ENCODE assay signal across 15 cellular contexts in genomic region chr13:46663644-46664043, GRCh38.
DNase-seq lines count a peak whose midpoint lies in the region; ATAC-seq and TF ChIP-seq lines count a peak whose summit lies in the region.
"Had no signal": no experiment of that assay in that cellular context is flagged by ENCODE, and none has a peak within 500 bp of the region (broad histone marks: within the 10 kb centered on the region; RNA-seq: fewer than 3 reads in every experiment).

No MANE protein-coding gene starts in this region.

- CTCF ChIA-PET in mammary epithelial cell (lab: Charles Lee; ENCODE audit: low non-redundant PET) = interaction anchor here (0.6 kb wide), 1 partner anchor 112 kb away, joined by 16 read pairs; no protein-coding TSS in a partner anchor
- CTCF ChIA-PET in activated CD8-positive, alpha-beta memory T cell treated with anti-CD3 and anti-CD28 coated beads, Interleukin-2, amount 10 ng/mL, durations not matched to agents 7 days and 5 days (lab: Charles Lee) = no interaction called here

- intact Hi-C loops in breast epithelium (cut with DNase I; ENCODE audit: low total_unique reads) = no loop called here
- intact Hi-C loops in mammary epithelial cell (cut with micrococcal nuclease) = no loop called here
- intact Hi-C loops in lower lobe of right lung (cut with DNase I) = no loop called here
- intact Hi-C loops in transverse colon (cut with DNase I; ENCODE audit: low total_unique reads) = no loop called here

- no peak overlapping the region for H3K4me2 ChIP-seq in mammary epithelial cell (ENCODE audit: insufficient read depth, low read depth, low read length)

- no peak overlapping the region for H3K9ac ChIP-seq in mammary epithelial cell (ENCODE audit: insufficient read depth, low read length)

- no peak overlapping the region for H3K4me3 Mint-ChIP-seq in brain
- H3K4me3 Mint-ChIP-seq in activated CD8-positive, alpha-beta memory T cell treated with anti-CD3 and anti-CD28 coated beads, Interleukin-2, amount 10 ng/mL, durations not matched to agents 7 days and 5 days = no peak overlapping the region
- H3K4me3 Mint-ChIP-seq: activated naive CD4-positive, alpha-beta T cell treated with anti-CD3 and anti-CD28 coated beads, Interleukin-2, amount 10 ng/mL, durations not matched to agents 7 days and 5 days had no signal

- ATAC-seq in lower lobe of right lung = no peak
- no peak for ATAC-seq in HG03432 (IDR thresholded peaks at IDR 0.05; ENCODE audit: unreplicated experiment)
- no peak for ATAC-seq in activated CD8-positive, alpha-beta memory T cell treated with anti-CD3 and anti-CD28 coated beads, Interleukin-2, amount 10 ng/mL, durations not matched to agents 7 days and 5 days
- ATAC-seq: left cardiac atrium, sciatic nerve had no signal

- H3K9me3 ChIP-seq in breast epithelium (no peaks in the 10 kb centered on the region), mammary epithelial cell (replicated peaks; ENCODE audit: insufficient read depth, low read length) (no peaks in the 10 kb centered on the region), lower lobe of right lung (no peaks in the 10 kb centered on the region), transverse colon (no peaks in the 10 kb centered on the region)

- no peaks in the 10 kb centered on the region for H3K27me3 Mint-ChIP-seq in brain
- no peaks in the 10 kb centered on the region for H3K27me3 Mint-ChIP-seq in activated CD8-positive, alpha-beta memory T cell treated with anti-CD3 and anti-CD28 coated beads, Interleukin-2, amount 10 ng/mL, durations not matched to agents 7 days and 5 days
- H3K27me3 Mint-ChIP-seq: activated naive CD4-positive, alpha-beta T cell treated with anti-CD3 and anti-CD28 coated beads, Interleukin-2, amount 10 ng/mL, durations not matched to agents 7 days and 5 days had no signal

- TF ChIP-seq EP300 in transverse colon (IDR thresholded peaks at IDR 0.05; ENCODE audit: low read depth) = no peak

- H2AFZ ChIP-seq in mammary epithelial cell (ENCODE audit: low read depth, low read length) = no peak overlapping the region

- peak overlapping the region in 3 of 5 experiments; percentile 13 to 39 (median 19) for H3K27ac Mint-ChIP-seq in brain
- H3K27ac Mint-ChIP-seq in activated CD8-positive, alpha-beta memory T cell treated with anti-CD3 and anti-CD28 coated beads, Interleukin-2, amount 10 ng/mL, durations not matched to agents 7 days and 5 days = no peak overlapping the region

- H3K79me2 ChIP-seq in mammary epithelial cell (ENCODE audit: insufficient read depth, low read length) = peaks cover 66% of the 10 kb centered on the region

- TF ChIP-seq CTCF in breast epithelium (IDR thresholded peaks at IDR 0.05) = no peak
- no peak for TF ChIP-seq CTCF in mammary epithelial cell (conservative IDR thresholded peaks at IDR 0.05 in 1 of 2, IDR thresholded peaks at IDR 0.05 in 1 of 2; ENCODE audit: extremely low read depth in 1 of 2, insufficient read depth in 1 of 2, low read depth in 1 of 2, low read length in 2 of 2)
- TF ChIP-seq CTCF in brain (conservative IDR thresholded peaks at IDR 0.05) = no peak
- no peak for TF ChIP-seq CTCF in lower lobe of right lung (IDR thresholded peaks at IDR 0.05)
- TF ChIP-seq CTCF in transverse colon (IDR thresholded peaks at IDR 0.05) = no peak

- TF ChIP-seq POLR2A in breast epithelium (IDR thresholded peaks at IDR 0.05) = no peak
- no peak for TF ChIP-seq POLR2A in transverse colon (IDR thresholded peaks at IDR 0.05)

- H3K4me1 ChIP-seq in breast epithelium (peaks cover 0 to 18% of the 10 kb centered on the region in 2 donors), mammary epithelial cell (ENCODE audit: insufficient read depth, low read length) (peaks cover 6% of the 10 kb centered on the region), lower lobe of right lung (peaks cover 72% of the 10 kb centered on the region), transverse colon (peaks cover 44 to 88% (median 64%) of the 10 kb centered on the region in 4 donors)

- no peak for DNase-seq in breast epithelium (ENCODE audit: low spot score in 2 of 2)
- DNase-seq in mammary epithelial cell = no peak
- no peak for DNase-seq in lower lobe of right lung
- no peak for DNase-seq in transverse colon
- no peak for DNase-seq in activated CD8-positive, alpha-beta memory T cell treated with anti-CD3 and anti-CD28 coated beads, Interleukin-2, amount 10 ng/mL, durations not matched to agents 7 days and 5 days
- no peak for DNase-seq in activated T-cell treated with anti-CD3 and anti-CD28 coated beads, Interleukin-2, amount 50 U/mL, for 1 hour
- DNase-seq: activated naive CD4-positive, alpha-beta T cell treated with anti-CD3 and anti-CD28 coated beads, Interleukin-2, amount 10 ng/mL, durations not matched to agents 7 days and 5 days; head of caudate nucleus; left cardiac atrium; NCI-H2029 treated with DMSO at 0.1 percent for 48 hours; stimulated activated CD4-positive, alpha-beta T cell treated with anti-CD3 and anti-CD28 coated beads, Interleukin-4, amount 100 ng/mL, for 1 hour had no signal

- H3K27me3 ChIP-seq in breast epithelium = no peaks in the 10 kb centered on the region
- no peaks in the 10 kb centered on the region for H3K27me3 ChIP-seq in mammary epithelial cell (ENCODE audit: insufficient read depth, low read length)
- no peaks in the 10 kb centered on the region for H3K27me3 ChIP-seq in lower lobe of right lung (ENCODE audit: low read depth)
- H3K27me3 ChIP-seq in transverse colon = no peaks in the 10 kb centered on the region

- peaks cover 64% of the 10 kb centered on the region for H3K4me1 Mint-ChIP-seq in brain
- peaks cover 34% of the 10 kb centered on the region for H3K4me1 Mint-ChIP-seq in activated CD8-positive, alpha-beta memory T cell treated with anti-CD3 and anti-CD28 coated beads, Interleukin-2, amount 10 ng/mL, durations not matched to agents 7 days and 5 days

- no peaks in the 10 kb centered on the region for H3K36me3 ChIP-seq in breast epithelium
- no peaks in the 10 kb centered on the region for H3K36me3 ChIP-seq in mammary epithelial cell (ENCODE audit: insufficient read depth, low read length)
- no peaks in the 10 kb centered on the region for H3K36me3 ChIP-seq in lower lobe of right lung
- no peaks in the 10 kb centered on the region for H3K36me3 ChIP-seq in transverse colon

- peak overlapping the region; percentile 60 to 66 for H3K27ac ChIP-seq in breast epithelium
- no peak overlapping the region for H3K27ac ChIP-seq in mammary epithelial cell (ENCODE audit: insufficient read depth, low read depth, low read length)
- H3K27ac ChIP-seq in lower lobe of right lung = peak overlapping the region; percentile 9
- peak overlapping the region; percentile 6 to 40 (median 22) for H3K27ac ChIP-seq in transverse colon
- H3K27ac ChIP-seq: SK-N-MC had no signal

- dilution Hi-C loops in mammary epithelial cell (cut with HindIII; ENCODE audit: low sequenced_read_pairs) = no loop called here

- WGBS in mammary epithelial cell (ENCODE audit: low coverage, missing lambda C conversion rate) = 98% methylated on average over 2 of the region's 2 CpGs
- WGBS in transverse colon (ENCODE audit: low coverage in 1 of 2), 2 donors = 49 to 58% methylated on average over 2 of the region's 2 CpGs

- H3K4me3 ChIP-seq in breast epithelium = no peak overlapping the region
- no peak overlapping the region for H3K4me3 ChIP-seq in mammary epithelial cell (replicated peaks in 1 of 3; ENCODE audit: insufficient read depth in 1 of 3, low read depth in 2 of 3, low read length in 3 of 3)
- no peak overlapping the region for H3K4me3 ChIP-seq in lower lobe of right lung
- H3K4me3 ChIP-seq in transverse colon = no peak overlapping the region
- H3K4me3 ChIP-seq: SK-N-MC had no signal

- no peaks in the 10 kb centered on the region for H4K20me1 ChIP-seq in mammary epithelial cell (ENCODE audit: insufficient read depth, low read length)

- no peaks in the 10 kb centered on the region for H3K9me3 Mint-ChIP-seq in brain
- peaks cover 2% of the 10 kb centered on the region for H3K9me3 Mint-ChIP-seq in activated CD8-positive, alpha-beta memory T cell treated with anti-CD3 and anti-CD28 coated beads, Interleukin-2, amount 10 ng/mL, durations not matched to agents 7 days and 5 days (ENCODE audit: low read depth)
- H3K9me3 Mint-ChIP-seq: activated naive CD4-positive, alpha-beta T cell treated with anti-CD3 and anti-CD28 coated beads, Interleukin-2, amount 10 ng/mL, durations not matched to agents 7 days and 5 days had no signal

- no TSS peak for BruUV-seq in mammary epithelial cell (replicated peaks; lab: Mats Ljungman, UMichigan)

- peaks cover 14% of the 10 kb centered on the region for H3K36me3 Mint-ChIP-seq in brain
- H3K36me3 Mint-ChIP-seq in activated CD8-positive, alpha-beta memory T cell treated with anti-CD3 and anti-CD28 coated beads, Interleukin-2, amount 10 ng/mL, durations not matched to agents 7 days and 5 days = peaks cover 5% of the 10 kb centered on the region

- in situ Hi-C loops in mammary epithelial cell (cut with MboI; ENCODE audit: low sequenced_read_pairs in 2 of 2) (no loop called here), transverse colon (cut with MboI; ENCODE audit: low pct_ligation_motif_present in 1 of 4, low pct_unique_long_range_greater_than_20kb in 1 of 4, low sequenced_read_pairs in 3 of 4) (no loop called here)
